In the genomic region with DNA sequence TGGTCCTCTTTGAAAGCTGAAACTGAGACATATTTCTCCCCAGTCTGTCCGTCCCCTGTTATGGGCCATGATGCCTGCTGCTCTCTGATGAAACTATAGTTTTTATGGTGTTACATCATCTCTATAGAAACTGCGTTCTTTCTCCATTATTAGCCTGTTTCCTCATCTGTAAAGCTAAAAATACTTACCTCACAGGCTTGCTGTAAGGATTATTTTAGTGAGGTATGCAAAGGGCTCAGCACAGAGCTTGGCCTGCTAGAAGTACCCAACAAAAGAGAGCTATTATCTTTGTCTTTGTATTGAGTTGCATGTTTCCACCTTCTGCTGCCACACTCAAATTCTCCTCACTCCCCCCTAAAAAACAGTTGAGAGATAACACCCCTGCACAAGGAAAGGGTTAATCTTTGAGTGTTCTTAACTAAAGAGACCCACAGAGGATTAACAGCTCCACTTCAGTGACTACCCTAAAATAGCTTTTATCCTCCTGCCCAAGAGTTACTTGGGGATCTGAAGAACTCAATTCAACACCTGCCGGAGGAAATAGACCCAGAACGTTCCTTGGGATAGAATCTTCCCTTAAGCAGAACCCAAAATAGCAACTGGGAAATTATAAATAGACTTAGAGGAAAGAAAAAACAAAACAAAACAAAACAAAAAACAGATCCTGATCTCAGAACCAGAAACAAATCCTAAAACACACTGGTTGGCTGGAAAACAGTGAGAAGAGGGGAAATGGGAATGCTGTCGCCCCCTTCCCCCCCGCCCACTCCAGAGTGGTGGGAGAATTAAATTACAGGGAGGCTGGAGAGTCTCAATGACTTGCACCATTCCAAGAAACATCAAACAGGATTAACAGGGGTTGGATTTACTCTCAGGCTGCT, we compare ENCODE assay signal across 2 cellular contexts.
TF ChIP-seq lines count a peak whose summit lies in the region.

No MANE protein-coding gene starts in this region.

TF ChIP-seq in H1, 55 proteins besides CTCF, POLR2A, EP300 and RAD21:
- TF ChIP-seq SIX5 (IDR thresholded peaks at IDR 0.05; ENCODE audit: low read depth, low read length) = no peak
- TF ChIP-seq, protein P1, sequence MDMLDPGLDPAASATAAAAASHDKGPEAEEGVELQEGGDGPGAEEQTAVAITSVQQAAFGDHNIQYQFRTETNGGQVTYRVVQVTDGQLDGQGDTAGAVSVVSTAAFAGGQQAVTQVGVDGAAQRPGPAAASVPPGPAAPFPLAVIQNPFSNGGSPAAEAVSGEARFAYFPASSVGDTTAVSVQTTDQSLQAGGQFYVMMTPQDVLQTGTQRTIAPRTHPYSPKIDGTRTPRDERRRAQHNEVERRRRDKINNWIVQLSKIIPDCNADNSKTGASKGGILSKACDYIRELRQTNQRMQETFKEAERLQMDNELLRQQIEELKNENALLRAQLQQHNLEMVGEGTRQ (IDR thresholded peaks at IDR 0.05; ENCODE audit: low read length) = no peak
- no peak for TF ChIP-seq RFX5 (IDR thresholded peaks at IDR 0.05; ENCODE audit: borderline replicate concordance, low read depth, low read length)
- TF ChIP-seq CTBP2 (IDR thresholded peaks at IDR 0.05; ENCODE audit: borderline replicate concordance, insufficient read depth, insufficient read length, low read length) = no peak
- TF ChIP-seq KDM1A (IDR thresholded peaks at IDR 0.05; ENCODE audit: borderline replicate concordance, low read length) = no peak
- no peak for TF ChIP-seq PHF8 (conservative IDR thresholded peaks at IDR 0.05; ENCODE audit: low read depth, low read length)
- no peak for TF ChIP-seq POLR2AphosphoS5 (IDR thresholded peaks at IDR 0.05; ENCODE audit: low read depth, low read length)
- no peak for TF ChIP-seq CHD2 (IDR thresholded peaks at IDR 0.05; ENCODE audit: low read length)
- TF ChIP-seq BRCA1 (IDR thresholded peaks at IDR 0.05; ENCODE audit: low read depth, low read length) = no peak
- no peak for TF ChIP-seq MAFK (IDR thresholded peaks at IDR 0.05; ENCODE audit: low read depth, low read length)
- no peak for TF ChIP-seq NRF1 (IDR thresholded peaks at IDR 0.05; ENCODE audit: low read depth, low read length)
- no peak for TF ChIP-seq SRF (IDR thresholded peaks at IDR 0.05; ENCODE audit: low read depth, low read length)
- TF ChIP-seq RXRA (IDR thresholded peaks at IDR 0.05; ENCODE audit: insufficient read depth, low read depth, low read length) = no peak
- TF ChIP-seq SUZ12 (IDR thresholded peaks at IDR 0.05; ENCODE audit: low read length) = no peak
- TF ChIP-seq, protein P2, sequence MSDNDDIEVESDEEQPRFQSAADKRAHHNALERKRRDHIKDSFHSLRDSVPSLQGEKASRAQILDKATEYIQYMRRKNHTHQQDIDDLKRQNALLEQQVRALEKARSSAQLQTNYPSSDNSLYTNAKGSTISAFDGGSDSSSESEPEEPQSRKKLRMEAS (IDR thresholded peaks at IDR 0.05) = no peak
- TF ChIP-seq CBX8 (IDR thresholded peaks at IDR 0.05; ENCODE audit: borderline replicate concordance, low read depth, low read length) = no peak
- no peak for TF ChIP-seq TAF1 (IDR thresholded peaks at IDR 0.05; ENCODE audit: low read depth, low read length)
- no peak for TF ChIP-seq CHD1 (IDR thresholded peaks at IDR 0.05; ENCODE audit: low read depth, low read length)
- TF ChIP-seq HDAC2 (IDR thresholded peaks at IDR 0.05; ENCODE audit: borderline replicate concordance in 1 of 2, low read depth in 2 of 2, low read length in 2 of 2) = no peak

TF ChIP-seq in HEK293T, 16 proteins besides CTCF, POLR2A, EP300 and RAD21 (continued from another document):
- TF ChIP-seq FOXA1 (IDR thresholded peaks at IDR 0.05) (no peak), FOXK2 (IDR thresholded peaks at IDR 0.05) (no peak), TARDBP (IDR thresholded peaks at IDR 0.05) (no peak)
